Comparison of ENCODE assay signal across 11 cellular contexts in genomic region chr5:55597014-55597981, GRCh38.
A peak's percentile ranks its signal among the peaks of the same experiment; 100 is the strongest.
DNase-seq lines count a peak whose midpoint lies in the region; ATAC-seq lines count a peak whose summit lies in the region.
"Had no signal": no experiment of that assay in that cellular context is flagged by ENCODE, and none has a peak within 500 bp of the region (broad histone marks: within the 10 kb centered on the region; RNA-seq: fewer than 3 reads in every experiment).

No MANE protein-coding gene starts in this region.

- DNase-seq in A172 (ENCODE audit: low spot score) (peak; percentile 56), LHCN-M2 (ENCODE audit: low read depth) (peak; percentile 81), NCI-H510A treated with DMSO at 0.1 percent for 48 hours (lab: John Stamatoyannopoulos, UW) (no peak)
- no peak for DNase-seq in activated effector memory CD4-positive, alpha-beta T cell treated with Interleukin-2 at 50 U/mL for 16 hours
- DNase-seq: CD4-positive, CD25-positive, alpha-beta regulatory T cell; natural killer cell; NCI-H748 treated with DMSO at 0.1 percent for 48 hours had no signal

- H3K9me3 ChIP-seq in duodenal mucosa (ENCODE audit: control insufficient read depth in 1 of 2, low read length in 2 of 2) (no peaks in the 10 kb centered on the region), mesodermal cell (ENCODE audit: control insufficient read depth, low read length) (no peaks in the 10 kb centered on the region)

- 87 to 89% methylated on average over 5 to 6 of the region's 7 CpGs for WGBS in mesodermal cell (ENCODE audit: insufficient coverage in 2 of 2), 2 experiments

- H3K4me1 ChIP-seq in duodenal mucosa (ENCODE audit: control insufficient read depth in 1 of 2, insufficient read depth in 2 of 2, low read length in 2 of 2): peaks cover 22 to 30% of the 10 kb centered on the region in 2 donors
- peaks cover 36% of the 10 kb centered on the region for H3K4me1 ChIP-seq in mesodermal cell (ENCODE audit: control insufficient read depth, insufficient read depth, low read length, poor library complexity, severe bottlenecking)

- H3K9ac ChIP-seq in duodenal mucosa (ENCODE audit: low read depth in 1 of 2, low read length in 2 of 2): peak overlapping the region in 1 of 2 donors; percentile 11

- H3K36me3 ChIP-seq in duodenal mucosa (ENCODE audit: control insufficient read depth in 1 of 2, insufficient read depth in 2 of 2, low read length in 2 of 2): no peaks in the 10 kb centered on the region
- no peaks in the 10 kb centered on the region for H3K36me3 ChIP-seq in mesodermal cell (ENCODE audit: control insufficient read depth, insufficient read depth, low read length)

- no peaks in the 10 kb centered on the region for H3K27me3 ChIP-seq in duodenal mucosa (ENCODE audit: control insufficient read depth in 1 of 2, insufficient read depth in 2 of 2, low read length in 2 of 2)

- ATAC-seq in HG02798 (IDR thresholded peaks at IDR 0.05; ENCODE audit: poor library complexity, unreplicated experiment) (no peak), GM21367 (IDR thresholded peaks at IDR 0.05; ENCODE audit: unreplicated experiment) (no peak)
- ATAC-seq: natural killer cell had no signal

- H3K27ac ChIP-seq in duodenal mucosa (ENCODE audit: low read depth, low read length) (peak overlapping the region; percentile 53), mesodermal cell (ENCODE audit: low read depth, low read length, severe bottlenecking) (peak overlapping the region; percentile 81)

- H3K4me3 ChIP-seq in duodenal mucosa (ENCODE audit: low read depth in 1 of 2, low read length in 2 of 2) (no peak overlapping the region), mesodermal cell (ENCODE audit: extremely low read depth, insufficient read depth, low read length, poor library complexity, severe bottlenecking) (no peak overlapping the region)

Comparison
In these comparisons a context has a peak if more than half of its experiments do, and no peak if none do; other contexts are left out.
1. DNase-seq: peak in A172 (single experiment) and LHCN-M2 (single experiment); none in activated effector memory CD4-positive, alpha-beta T cell treated with Interleukin-2 at 50 U/mL for 16 hours (single experiment) and NCI-H510A treated with DMSO at 0.1 percent for 48 hours (single experiment).